ENCODE assay signal across 16 cellular contexts in the genomic region with DNA sequence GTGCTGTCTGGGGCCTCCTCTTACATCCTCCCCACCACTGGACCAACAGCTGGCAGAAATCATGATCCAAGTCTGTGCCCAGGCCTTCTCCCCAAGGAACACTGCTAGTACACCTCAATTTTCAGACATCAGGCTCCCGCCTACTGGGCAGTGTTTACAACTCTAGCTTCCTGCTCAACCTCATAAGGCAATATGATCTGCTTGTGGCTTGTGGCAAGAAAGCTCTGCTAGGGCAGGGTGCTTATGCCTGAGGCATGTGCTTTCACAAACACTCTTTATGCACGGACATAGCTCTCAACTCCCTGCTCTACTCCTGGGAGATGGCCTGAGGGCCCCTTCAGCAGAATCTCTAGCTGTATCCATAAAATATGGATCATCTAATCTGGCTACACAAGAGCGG. TPM values are rescaled to one million over a fixed set of nuclear protein-coding genes. Genes with fewer than 3 reads are reported as not detected.
A peak's percentile ranks its signal among the peaks of the same experiment; 100 is the strongest.
DNase-seq lines count a peak whose midpoint lies in the region; ATAC-seq, FAIRE-seq and TF ChIP-seq lines count a peak whose summit lies in the region.
"Had no signal": no experiment of that assay in that cellular context is flagged by ENCODE, and none has a peak within 500 bp of the region (broad histone marks: within the 10 kb centered on the region; RNA-seq: fewer than 3 reads in every experiment).

No MANE protein-coding gene starts in this region.

- peaks cover 0 to 6% of the 10 kb centered on the region in 2 experiments for H3K36me3 ChIP-seq in mesenchymal stem cell (ENCODE audit: control insufficient read depth in 1 of 2, insufficient read depth in 2 of 2, low read depth in 1 of 2, low read length in 2 of 2)

- peak overlapping the region; percentile 55 for H2BK120ac ChIP-seq in mesenchymal stem cell (ENCODE audit: low read depth, low read length)

- DNase-seq in HTR-8/SVneo (ENCODE audit: insufficient read length, low spot score) (no peak), amniotic epithelial cell (ENCODE audit: low read depth) (peak; percentile 55), mesenchymal stem cell (peak; percentile 84), amygdala (lab: John Stamatoyannopoulos, UW) (no peak)
- DNase-seq in stimulated activated CD4-positive, alpha-beta T cell treated with anti-CD3 and anti-CD28 coated beads, Interleukin-1b, Interleukin-23, amount 100 ng/mL, for 48 hours, result no peak
- DNase-seq: activated CD4-positive, CD25-positive, alpha-beta regulatory T cell treated with anti-CD3 and anti-CD28 coated beads, Interleukin-2, amount 50 U/mL, for 72 hours; CD4-positive, alpha-beta memory T cell; heart left ventricle; KG1; NCI-H1694 treated with DMSO at 0.1 percent for 48 hours had no signal

- H2BK5ac ChIP-seq in mesenchymal stem cell (ENCODE audit: low read depth, low read length, poor library complexity, severe bottlenecking), result no peak overlapping the region

- peak overlapping the region; percentile 92 for H4K91ac ChIP-seq in mesenchymal stem cell (ENCODE audit: low read length)

- H3K23ac ChIP-seq in mesenchymal stem cell (ENCODE audit: low read length in 2 of 2), result no peak overlapping the region

- peak overlapping the region in 1 of 2 experiments; percentile 8 for H3K14ac ChIP-seq in mesenchymal stem cell (ENCODE audit: low read length in 2 of 2)

- H3K9ac ChIP-seq in mesenchymal stem cell (ENCODE audit: low read length), result no peak overlapping the region
- H3K9ac ChIP-seq: parathyroid adenoma had no signal

- no peak overlapping the region for H2BK15ac ChIP-seq in mesenchymal stem cell (ENCODE audit: low read depth, poor library complexity, severe bottlenecking)

- no peak overlapping the region for H3K4me3 ChIP-seq in mesenchymal stem cell (ENCODE audit: insufficient read depth in 1 of 2, low read depth in 1 of 2, low read length in 2 of 2)
- H3K4me3 ChIP-seq: GM12878, heart left ventricle had no signal

- WGBS in mesenchymal stem cell, result 49% methylated on average over 3 of the region's 3 CpGs

- peak overlapping the region; percentile 16 to 82 for H3K18ac ChIP-seq in mesenchymal stem cell (ENCODE audit: low read depth in 1 of 2, low read length in 2 of 2)

- no peaks in the 10 kb centered on the region for H3K27me3 ChIP-seq in mesenchymal stem cell (ENCODE audit: control insufficient read depth in 1 of 2, insufficient read depth in 1 of 2, low read length in 2 of 2)
- H3K27me3 ChIP-seq: heart left ventricle had no signal

- no peak for TF ChIP-seq CTCF in C4-2B (conservative IDR thresholded peaks at IDR 0.05)

- no peak overlapping the region for H2AK5ac ChIP-seq in mesenchymal stem cell (ENCODE audit: low read length, severe bottlenecking)

- no peak overlapping the region for H3K4me2 ChIP-seq in mesenchymal stem cell (ENCODE audit: low read length, poor library complexity, severe bottlenecking)

- H3K4me1 ChIP-seq in mesenchymal stem cell (ENCODE audit: control insufficient read depth, insufficient read depth, low read depth, low read length), result peaks cover 3% of the 10 kb centered on the region
- H3K4me1 ChIP-seq: parathyroid adenoma had no signal

- peak; percentile 20 for FAIRE-seq in HTR-8/SVneo (lab: Jason Lieb, UNC)
- FAIRE-seq: GM12878 had no signal

- H3K4ac ChIP-seq in mesenchymal stem cell (ENCODE audit: low read depth in 1 of 2, low read length in 2 of 2), result peak overlapping the region; percentile 49 to 76

- peak overlapping the region; percentile 50 to 90 for H2BK12ac ChIP-seq in mesenchymal stem cell (ENCODE audit: low read length in 2 of 2)

- H3K27ac ChIP-seq in C4-2B (peak overlapping the region; percentile 27), mesenchymal stem cell (ENCODE audit: low read length, poor library complexity, severe bottlenecking) (no peak overlapping the region)
- H3K27ac ChIP-seq: heart left ventricle, parathyroid adenoma had no signal

- H4K8ac ChIP-seq in mesenchymal stem cell (ENCODE audit: low read length), result peak overlapping the region; percentile 45

- H3K9me3 ChIP-seq in mesenchymal stem cell (ENCODE audit: control insufficient read depth, low read length), result no peaks in the 10 kb centered on the region
- H3K9me3 ChIP-seq: heart left ventricle had no signal

- no peak overlapping the region for H2AFZ ChIP-seq in mesenchymal stem cell (ENCODE audit: low read depth, low read length)
- H2AFZ ChIP-seq: parathyroid adenoma had no signal

- H3K79me1 ChIP-seq in mesenchymal stem cell (replicated peaks; ENCODE audit: low read length, poor library complexity, severe bottlenecking), result no peaks in the 10 kb centered on the region

- ATAC-seq in HG03097 (IDR thresholded peaks at IDR 0.05; ENCODE audit: low FRiP score, unreplicated experiment), result no peak
- no peak for ATAC-seq in HG02973 (IDR thresholded peaks at IDR 0.05; ENCODE audit: unreplicated experiment)
- ATAC-seq: GM12878, heart left ventricle, Right ventricle myocardium inferior had no signal

RNA-seq across cellular contexts. Expression of a gene that starts 32.5 kb away (rescaled TPM):
- 1.4 TPM for polyA plus RNA-seq in mesenchymal stem cell (2013, experiment 1 of 2)
- 0.86 TPM for polyA plus RNA-seq in mesenchymal stem cell (2013, experiment 2 of 2)
- polyA plus RNA-seq: CD4-positive, alpha-beta memory T cell; GM12878 had no signal

Comparison
In these comparisons a context has a peak if more than half of its experiments do, and no peak if none do; other contexts are left out.
1. DNase-seq: peak in amniotic epithelial cell (single experiment) and mesenchymal stem cell (single experiment); none in HTR-8/SVneo (single experiment), amygdala (0 of 56) and stimulated activated CD4-positive, alpha-beta T cell treated with anti-CD3 and anti-CD28 coated beads, Interleukin-1b, Interleukin-23, amount 100 ng/mL, for 48 hours (single experiment).